Comparison of ENCODE assay signal across 18 cellular contexts in genomic region chrX:40721489-40722106, GRCh38.
"Had no signal": no experiment of that assay in that cellular context is flagged by ENCODE, and none has a peak within 500 bp of the region (broad histone marks: within the 10 kb centered on the region; RNA-seq: fewer than 3 reads in every experiment).

No MANE protein-coding gene starts in this region.

- H3K4me3 Mint-ChIP-seq: activated CD4-positive, alpha-beta memory T cell treated with anti-CD3 and anti-CD28 coated beads, Interleukin-2, amount 10 ng/mL, durations not matched to agents 7 days and 5 days; activated naive CD8-positive, alpha-beta T cell treated with anti-CD3 and anti-CD28 coated beads, Interleukin-2, amount 10 ng/mL, durations not matched to agents 7 days and 5 days; memory B cell; neural progenitor cell; stimulated activated naive CD8-positive, alpha-beta T cell treated with anti-CD3 and anti-CD28 coated beads, Interleukin-15, Interleukin-2, amounts not matched to agents 100 ng/mL and 50 ng/mL, for 24 hours had no signal

- H3K4me1 ChIP-seq: esophagus squamous epithelium, left lung, upper lobe of right lung had no signal

- H3K9ac ChIP-seq: neural progenitor cell had no signal

- H2AFZ ChIP-seq: neural progenitor cell had no signal

- H3K9me3 Mint-ChIP-seq: activated CD4-positive, alpha-beta memory T cell treated with anti-CD3 and anti-CD28 coated beads, Interleukin-2, amount 10 ng/mL, durations not matched to agents 7 days and 5 days; activated naive CD8-positive, alpha-beta T cell treated with anti-CD3 and anti-CD28 coated beads, Interleukin-2, amount 10 ng/mL, durations not matched to agents 7 days and 5 days; memory B cell; stimulated activated naive CD8-positive, alpha-beta T cell treated with anti-CD3 and anti-CD28 coated beads, Interleukin-15, Interleukin-2, amounts not matched to agents 100 ng/mL and 50 ng/mL, for 24 hours had no signal

- FAIRE-seq: bronchial epithelial cell, islet of Langerhans had no signal

- H3K4me2 ChIP-seq: neural progenitor cell had no signal

- H3K4me1 Mint-ChIP-seq: neural progenitor cell had no signal

- H3K27ac ChIP-seq: esophagus squamous epithelium, heart left ventricle, left lung, neural progenitor cell, ovary, upper lobe of right lung had no signal

- H3K27ac Mint-ChIP-seq: activated CD4-positive, alpha-beta memory T cell treated with anti-CD3 and anti-CD28 coated beads, Interleukin-2, amount 10 ng/mL, durations not matched to agents 7 days and 5 days; activated naive CD8-positive, alpha-beta T cell treated with anti-CD3 and anti-CD28 coated beads, Interleukin-2, amount 10 ng/mL, durations not matched to agents 7 days and 5 days; memory B cell; neural progenitor cell had no signal

- H3K4me3 ChIP-seq: esophagus squamous epithelium, heart left ventricle, left lung, neural progenitor cell, ovary, upper lobe of right lung had no signal

- DNase-seq: activated CD4-positive, alpha-beta memory T cell treated with anti-CD3 and anti-CD28 coated beads, Interleukin-2, amount 10 ng/mL, durations not matched to agents 7 days and 5 days; activated CD4-positive, alpha-beta T cell treated with anti-CD3 and anti-CD28 coated beads for 1 hour; activated gamma-delta T cell; activated naive CD8-positive, alpha-beta T cell treated with anti-CD3 and anti-CD28 coated beads, Interleukin-2, amount 10 ng/mL, durations not matched to agents 7 days and 5 days; anterior cingulate cortex; esophagus squamous epithelium; foreskin fibroblast; heart left ventricle; left lung; ovary; stimulated activated CD4-positive, alpha-beta T cell treated with anti-CD3 and anti-CD28 coated beads, Interleukin-2, amount 100 ng/mL, for 48 hours; SW 1271; upper lobe of right lung had no signal

- ATAC-seq: heart left ventricle, upper lobe of right lung had no signal

- H3K36me3 ChIP-seq: ovary, upper lobe of right lung had no signal

- H3K9me3 ChIP-seq: esophagus squamous epithelium, heart left ventricle, left lung, ovary, upper lobe of right lung had no signal

- H3K27me3 ChIP-seq: esophagus squamous epithelium, heart left ventricle, left lung, neural progenitor cell, ovary, upper lobe of right lung had no signal

- H3K27me3 Mint-ChIP-seq: activated CD4-positive, alpha-beta memory T cell treated with anti-CD3 and anti-CD28 coated beads, Interleukin-2, amount 10 ng/mL, durations not matched to agents 7 days and 5 days; activated naive CD8-positive, alpha-beta T cell treated with anti-CD3 and anti-CD28 coated beads, Interleukin-2, amount 10 ng/mL, durations not matched to agents 7 days and 5 days; memory B cell; stimulated activated naive CD8-positive, alpha-beta T cell treated with anti-CD3 and anti-CD28 coated beads, Interleukin-15, Interleukin-2, amounts not matched to agents 100 ng/mL and 50 ng/mL, for 24 hours had no signal
